31 cellular contexts compared by ENCODE assay signal in the genomic region with DNA sequence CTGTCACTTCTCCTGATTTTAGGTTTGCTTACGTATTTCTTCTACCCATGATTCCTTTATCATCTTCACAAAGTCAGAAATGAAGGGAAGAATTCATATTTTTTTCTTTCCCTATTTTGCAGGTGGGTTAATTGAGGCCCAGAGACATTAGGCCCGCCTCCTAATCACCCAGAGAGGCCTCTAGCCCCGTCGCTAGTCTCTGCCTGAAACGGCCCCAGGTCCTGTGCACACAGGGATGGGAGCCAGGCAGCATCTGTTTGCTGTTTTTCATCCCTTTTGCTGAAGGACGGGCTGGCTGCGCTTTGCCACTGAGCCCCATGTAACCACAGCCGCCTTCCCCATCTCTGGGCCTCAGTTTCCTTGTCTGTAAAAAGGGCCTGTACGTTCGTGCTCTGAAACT.
"Had no signal": no experiment of that assay in that cellular context is flagged by ENCODE, and none has a peak within 500 bp of the region (broad histone marks: within the 10 kb centered on the region; RNA-seq: fewer than 3 reads in every experiment).

No MANE protein-coding gene starts in this region.

- ATAC-seq: activated naive CD4-positive, alpha-beta T cell treated with anti-CD3 and anti-CD28 coated beads, Interleukin-2, amount 50 U/mL, for 72 hours; activated naive CD8-positive, alpha-beta T cell treated with anti-CD3 and anti-CD28 coated beads, Interleukin-2, amount 50 U/mL, for 24 hours; activated T-cell treated with anti-CD3 and anti-CD28 coated beads, Interleukin-2, amount 50 U/mL, for 4 hours; activated T-cell treated with anti-CD3 and anti-CD28 coated beads, Interleukin-2, amount 50 U/mL, for 72 hours; activated T-helper 17 cell treated with anti-CD3 and anti-CD28 coated beads, Interleukin-2, amount 50 U/mL, for 72 hours; body of pancreas had no signal

- H3K4me3 ChIP-seq: adrenal gland, ascending aorta, body of pancreas, breast epithelium, cardiac muscle cell had no signal

- DNase-seq: activated effector memory CD4-positive, alpha-beta T cell treated with anti-CD3 and anti-CD28 coated beads, Interleukin-2, amount 50 U/mL, for 16 hours; activated effector memory CD4-positive, alpha-beta T cell treated with Interleukin-2 at 50 U/mL for 16 hours; activated gamma-delta T cell; activated gamma-delta T cell treated with Interleukin-2 at 50 U/mL for 16 hours; activated naive CD4-positive, alpha-beta T cell; activated naive CD4-positive, alpha-beta T cell treated with anti-CD3 and anti-CD28 coated beads for 36 hours; activated naive CD4-positive, alpha-beta T cell treated with anti-CD3 and anti-CD28 coated beads, Interleukin-2, amount 10 ng/mL, durations not matched to agents 7 days and 5 days; activated naive CD4-positive, alpha-beta T cell treated with anti-CD3 and anti-CD28 coated beads, Interleukin-2, amount 50 U/mL, for 16 hours; activated naive CD4-positive, alpha-beta T cell treated with Interleukin-2 at 50 U/mL for 16 hours; activated naive CD8-positive, alpha-beta T cell treated with anti-CD3 and anti-CD28 coated beads for 36 hours; activated naive CD8-positive, alpha-beta T cell treated with anti-CD3 and anti-CD28 coated beads, Interleukin-2, amount 10 ng/mL, durations not matched to agents 7 days and 5 days; activated naive CD8-positive, alpha-beta T cell treated with anti-CD3 and anti-CD28 coated beads, Interleukin-2, amount 50 U/mL, for 24 hours; activated T-cell treated with anti-CD3 and anti-CD28 coated beads, Interleukin-2, amount 50 U/mL, for 24 hours; activated T-cell treated with anti-CD3 and anti-CD28 coated beads, Interleukin-2, amount 50 U/mL, for 4 hours; activated T-cell treated with anti-CD3 and anti-CD28 coated beads, Interleukin-2, amount 50 U/mL, for 48 hours; activated T-cell treated with anti-CD3 and anti-CD28 coated beads, Interleukin-2, amount 50 U/mL, for 72 hours; adrenal gland; amniotic stem cell; amygdala; anterior cingulate cortex; aorta; body of pancreas; brain microvascular endothelial cell; caudate nucleus; central memory CD4-positive, alpha-beta T cell; cerebellar nuclear complex had no signal

- H3K9me3 ChIP-seq: adrenal gland, ascending aorta, body of pancreas, breast epithelium had no signal

- H3K27me3 ChIP-seq: adrenal gland, ascending aorta, body of pancreas, brain microvascular endothelial cell, cardiac muscle cell had no signal

- H3K36me3 ChIP-seq: adrenal gland, ascending aorta, brain microvascular endothelial cell, breast epithelium, cardiac muscle cell had no signal

- H3K4me1 ChIP-seq: adrenal gland, ascending aorta, body of pancreas, breast epithelium had no signal

- H3K27ac ChIP-seq: adrenal gland, ascending aorta, body of pancreas, brain microvascular endothelial cell, breast epithelium, cardiac muscle cell had no signal
